24 cellular contexts compared by ENCODE assay signal in genomic region chr2:58614259-58614658, GRCh38.
A peak's percentile ranks its signal among the peaks of the same experiment; 100 is the strongest.
DNase-seq lines count a peak whose midpoint lies in the region; ATAC-seq, FAIRE-seq and TF ChIP-seq lines count a peak whose summit lies in the region.
"Had no signal": no experiment of that assay in that cellular context is flagged by ENCODE, and none has a peak within 500 bp of the region (broad histone marks: within the 10 kb centered on the region; RNA-seq: fewer than 3 reads in every experiment).

No MANE protein-coding gene starts in this region.

- no peak overlapping the region for H3K4me3 ChIP-seq in A549
- H3K4me3 ChIP-seq in HEK293 (ENCODE audit: low read depth, low read length), result no peak overlapping the region
- no peak overlapping the region for H3K4me3 ChIP-seq in endothelial cell of umbilical vein (replicated peaks in 1 of 3; ENCODE audit: insufficient read depth in 1 of 3, low read depth in 1 of 3, low read length in 3 of 3)
- H3K4me3 ChIP-seq: GM23338, heart left ventricle, pancreas, right lobe of liver, suprapubic skin, uterus had no signal

- ATAC-seq in A549, result peak in 1 of 2 experiments; percentile 40; a peak in 3 of 6 replicates
- no peak for ATAC-seq in GM21825 (IDR thresholded peaks at IDR 0.05; ENCODE audit: unreplicated experiment)
- ATAC-seq in HG02981 (IDR thresholded peaks at IDR 0.05; ENCODE audit: unreplicated experiment), result no peak
- ATAC-seq: activated CD4-positive, CD25-positive, alpha-beta regulatory T cell treated with anti-CD3 and anti-CD28 coated beads, Interleukin-2, amount 50 U/mL, for 24 hours; GM23338; heart left ventricle; pancreas had no signal

- H3K9ac ChIP-seq in endothelial cell of umbilical vein (replicated peaks; ENCODE audit: extremely low read depth, insufficient read depth, low read length), result no peak overlapping the region

- no peak for TF ChIP-seq CTCF in A549 (IDR thresholded peaks at IDR 0.05)
- TF ChIP-seq CTCF in HEK293 (tag by site-specific recombination; IDR thresholded peaks at IDR 0.05), result no peak
- TF ChIP-seq CTCF in endothelial cell of umbilical vein (IDR thresholded peaks at IDR 0.05; ENCODE audit: extremely low read depth in 1 of 2, insufficient read depth in 1 of 2, low read depth in 1 of 2, low read length in 2 of 2), result no peak
- no peak for TF ChIP-seq CTCF in RWPE1 (conservative IDR thresholded peaks at IDR 0.05; ENCODE audit: low read depth)

- H3K4me2 ChIP-seq in A549 (peak overlapping the region; percentile 35), endothelial cell of umbilical vein (ENCODE audit: insufficient read depth, low read length) (peak overlapping the region; percentile 47)
- H3K4me2 ChIP-seq: GM23338 had no signal

- FAIRE-seq in A549 (lab: Jason Lieb, UNC) (peak; percentile 70), endothelial cell of umbilical vein (lab: Jason Lieb, UNC) (peak; percentile 15)
- FAIRE-seq: astrocyte, pancreas had no signal

- H4K20me1 ChIP-seq in endothelial cell of umbilical vein (replicated peaks; ENCODE audit: control insufficient read depth, extremely low read depth, insufficient read depth, low read length), result no peaks in the 10 kb centered on the region

- H3K27ac ChIP-seq in A549 (no peak overlapping the region), HEK293 (ENCODE audit: extremely low read depth, low read depth, low read length) (no peak overlapping the region), endothelial cell of umbilical vein (ENCODE audit: insufficient read depth, low read depth, low read length) (no peak overlapping the region), RWPE1 (no peak overlapping the region)
- H3K27ac ChIP-seq: C4-2B, heart left ventricle, pancreas, right lobe of liver, suprapubic skin, uterus had no signal

- H2AFZ ChIP-seq in endothelial cell of umbilical vein (ENCODE audit: low read depth, low read length), result peak overlapping the region; percentile 51
- H2AFZ ChIP-seq: GM23338 had no signal

- H3K79me2 ChIP-seq in endothelial cell of umbilical vein (ENCODE audit: control insufficient read depth, insufficient read depth, low read length), result no peaks in the 10 kb centered on the region

- TF ChIP-seq RAD21 in A549 (conservative IDR thresholded peaks at IDR 0.05 in 1 of 2, IDR thresholded peaks at IDR 0.05 in 1 of 2), result no peak

- POLR2A ChIA-PET in A549 (lab: Yijun Ruan, JAX), result no interaction called here
- POLR2A ChIA-PET in HEK293 (lab: Yijun Ruan, JAX), result no interaction called here
- POLR2A ChIA-PET in endothelial cell of umbilical vein (lab: Charles Lee), result no interaction called here
- POLR2A ChIA-PET in RWPE1 (lab: Yijun Ruan, JAX; ENCODE audit: low non-redundant PET), result no interaction called here

- H3K9me1 ChIP-seq in endothelial cell of umbilical vein (replicated peaks; ENCODE audit: control insufficient read depth, extremely low read depth, insufficient read depth, low read length), result no peaks in the 10 kb centered on the region

- WGBS in A549 (ENCODE audit: missing lambda C conversion rate), result 16% methylated on average over 2 of the region's 2 CpGs

- no peak for TF ChIP-seq EP300 in A549 (IDR thresholded peaks at IDR 0.05)

- dilution Hi-C loops in endothelial cell of umbilical vein (cut with MboI; ENCODE audit: extremely low pct_ligation_motif_present, low sequenced_read_pairs), result no loop called here

- CTCF ChIA-PET in A549 (lab: Yijun Ruan, JAX), result no interaction called here
- CTCF ChIA-PET in HEK293 (lab: Yijun Ruan, JAX), result no interaction called here
- CTCF ChIA-PET in endothelial cell of umbilical vein (lab: Charles Lee), result interaction anchor here (1.0 to 1.8 kb wide), 5 partner anchors 10 to 66 kb away, joined by 3 to 5 read pairs (median 3); no protein-coding TSS in a partner anchor
- CTCF ChIA-PET in RWPE1 (lab: Yijun Ruan, JAX), result no interaction called here

- H3K27me3 ChIP-seq in endothelial cell of umbilical vein (ENCODE audit: control insufficient read depth in 2 of 2, insufficient read depth in 2 of 2, low read length in 2 of 2), result no peaks in the 10 kb centered on the region
- H3K27me3 ChIP-seq: pancreas, right lobe of liver, suprapubic skin, uterus had no signal

- intact Hi-C loops in endothelial cell of umbilical vein (cut with micrococcal nuclease), result no loop called here

- H3K9me3 ChIP-seq in A549, result no peaks in the 10 kb centered on the region
- no peaks in the 10 kb centered on the region for H3K9me3 ChIP-seq in HEK293 (ENCODE audit: control insufficient read depth, insufficient read depth, low read depth, low read length)
- H3K9me3 ChIP-seq in endothelial cell of umbilical vein (replicated peaks; ENCODE audit: control insufficient read depth, insufficient read depth, low read length), result no peaks in the 10 kb centered on the region
- H3K9me3 ChIP-seq: heart left ventricle, pancreas, right lobe of liver, suprapubic skin, uterus had no signal

- BruUV-seq in endothelial cell of umbilical vein (replicated peaks; lab: Mats Ljungman, UMichigan), result no TSS peak

- TF ChIP-seq POLR2A in A549 (IDR thresholded peaks at IDR 0.05; ENCODE audit: low read length) (no peak), endothelial cell of umbilical vein (IDR thresholded peaks at IDR 0.05; ENCODE audit: low read depth, low read length) (no peak)

- H3K4me1 ChIP-seq in A549, result peaks cover 3% of the 10 kb centered on the region; the same call in 1 of the 3 replicates
- peaks cover 7% of the 10 kb centered on the region; the same call in 1 of the 2 replicates for H3K4me1 ChIP-seq in HEK293 (ENCODE audit: control insufficient read depth, insufficient read depth, low read length)
- H3K4me1 ChIP-seq in endothelial cell of umbilical vein (ENCODE audit: control insufficient read depth, extremely low read depth, insufficient read depth, low read length), result peaks cover 16% of the 10 kb centered on the region
- H3K4me1 ChIP-seq: heart left ventricle, right lobe of liver, suprapubic skin, uterus had no signal

- no peaks in the 10 kb centered on the region for H3K36me3 ChIP-seq in HEK293 (ENCODE audit: control insufficient read depth in 2 of 2, insufficient read depth in 1 of 2, low read length in 2 of 2)
- no peaks in the 10 kb centered on the region for H3K36me3 ChIP-seq in endothelial cell of umbilical vein (ENCODE audit: control insufficient read depth in 2 of 2, extremely low read depth in 1 of 2, insufficient read depth in 2 of 2, low read length in 2 of 2)
- H3K36me3 ChIP-seq: heart left ventricle, pancreas, right lobe of liver, suprapubic skin, uterus had no signal

- peak in 1 of 2 experiments; percentile 22 for DNase-seq in A549 (ENCODE audit: low read depth in 1 of 2, low spot score in 1 of 2)
- peak; percentile 43 for DNase-seq in NCI-H748 treated with DMSO at 0.1 percent for 48 hours (lab: John Stamatoyannopoulos, UW)
- DNase-seq in endothelial cell of umbilical vein (ENCODE audit: low read depth, low spot score), result peak; percentile 20
- no peak for DNase-seq in inferior parietal cortex (ENCODE audit: extremely low spot score)
- no peak for DNase-seq in RWPE1 (ENCODE audit: low spot score)
- DNase-seq: ACHN; activated CD8-positive, alpha-beta memory T cell treated with anti-CD3 and anti-CD28 coated beads for 24 hours; activated naive CD4-positive, alpha-beta T cell treated with anti-CD3 and anti-CD28 coated beads, Interleukin-2, amount 50 U/mL, for 16 hours; activated T-cell treated with anti-CD3 and anti-CD28 coated beads, Interleukin-2, amount 50 U/mL, for 48 hours; effector memory CD4-positive, alpha-beta T cell; heart left ventricle; NCI-H2029; NCI-H510A treated with DMSO at 0.1 percent for 48 hours; pancreas; right lobe of liver; uterus had no signal

TF ChIP-seq in A549, 52 proteins besides CTCF, POLR2A, EP300 and RAD21 (continues in another document):
- no peak for TF ChIP-seq ESRRA (IDR thresholded peaks at IDR 0.05; ENCODE audit: borderline replicate concordance, low read length)
- TF ChIP-seq EHMT2 (IDR thresholded peaks at IDR 0.05; ENCODE audit: low read depth), result no peak
- TF ChIP-seq HOXB13 (CRISPR knock-in tag; IDR thresholded peaks at IDR 0.05; ENCODE audit: low read depth), result no peak
- no peak for TF ChIP-seq MAZ (IDR thresholded peaks at IDR 0.05; ENCODE audit: borderline replicate concordance, low read depth, low read length)
- no peak for TF ChIP-seq NFE2L2 (conservative IDR thresholded peaks at IDR 0.05; ENCODE audit: low read length)
- TF ChIP-seq SMC3 (IDR thresholded peaks at IDR 0.05), result no peak
- peak; percentile 48; the same call in 1 of the 2 replicates for TF ChIP-seq JUNB (IDR thresholded peaks at IDR 0.05)
- TF ChIP-seq RFX5 (IDR thresholded peaks at IDR 0.05), result no peak

TF ChIP-seq in HEK293, 187 proteins besides CTCF, POLR2A, EP300 and RAD21 (continues in another document):
- no peak for TF ChIP-seq ZXDB (tag by site-specific recombination; IDR thresholded peaks at IDR 0.05)
- TF ChIP-seq OSR2 (tag by site-specific recombination; IDR thresholded peaks at IDR 0.05), result 0 out of 2 replicates have a peak, but pooled peaks have one; percentile 42
- peak; percentile 46 for TF ChIP-seq SP7 (tag by site-specific recombination; IDR thresholded peaks at IDR 0.05)

TF ChIP-seq in endothelial cell of umbilical vein, 7 proteins besides CTCF, POLR2A, EP300 and RAD21:
- TF ChIP-seq FOS (IDR thresholded peaks at IDR 0.05; ENCODE audit: borderline replicate concordance, insufficient read depth, low read length), result no peak
- no peak for TF ChIP-seq JUN (IDR thresholded peaks at IDR 0.05; ENCODE audit: borderline replicate concordance, insufficient read depth, insufficient read length, low read depth)
- TF ChIP-seq MYC (IDR thresholded peaks at IDR 0.05; ENCODE audit: low read depth, low read length), result no peak

Comparison
In these comparisons a context has a peak if more than half of its experiments do, and no peak if none do; other contexts are left out.
1. DNase-seq: peak in NCI-H748 treated with DMSO at 0.1 percent for 48 hours (single experiment) and endothelial cell of umbilical vein (single experiment); none in inferior parietal cortex (single experiment) and RWPE1 (single experiment).